1 cellular context compared by ENCODE assay signal in genomic region chr18:45127395-45127794, GRCh38.
A peak's percentile ranks its signal among the peaks of the same experiment; 100 is the strongest.
TF ChIP-seq lines count a peak whose summit lies in the region.

No MANE protein-coding gene starts in this region.

TF ChIP-seq in GM12878, 131 proteins besides CTCF, POLR2A, EP300 and RAD21 (continued from another document):
- TF ChIP-seq REST (IDR thresholded peaks at IDR 0.05; ENCODE audit: low read depth, low read length): 0 out of 2 replicates have a peak, but pooled peaks have one; percentile 12
